In the genomic region with DNA sequence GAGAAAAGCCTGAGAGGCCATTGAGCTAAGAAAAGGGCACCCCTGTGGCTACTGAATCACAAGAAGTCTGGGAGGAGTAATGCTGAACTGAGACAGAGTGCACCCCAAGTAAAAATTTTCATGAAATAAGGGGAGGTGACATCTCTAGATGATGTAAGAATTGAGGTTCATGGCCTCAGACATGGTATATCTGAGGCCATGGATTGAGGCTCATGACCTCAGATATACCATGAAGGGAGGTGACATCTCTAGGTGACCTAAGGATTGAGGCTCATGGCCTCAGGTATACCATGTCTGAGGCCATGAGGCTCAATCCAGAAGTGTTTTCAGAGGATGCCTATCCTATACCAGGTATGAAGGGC, we compare ENCODE assay signal across 15 cellular contexts.
"Had no signal": no experiment of that assay in that cellular context is flagged by ENCODE, and none has a peak within 500 bp of the region (broad histone marks: within the 10 kb centered on the region; RNA-seq: fewer than 3 reads in every experiment).

No MANE protein-coding gene starts in this region.

- H3K4me3 Mint-ChIP-seq: naive thymus-derived CD8-positive, alpha-beta T cell had no signal

- ATAC-seq: gastrocnemius medialis, heart right ventricle, left lobe of liver, upper lobe of right lung had no signal

- H3K27ac Mint-ChIP-seq: naive thymus-derived CD8-positive, alpha-beta T cell had no signal

- H3K27me3 Mint-ChIP-seq: naive thymus-derived CD8-positive, alpha-beta T cell had no signal

- DNase-seq: effector memory CD4-positive, alpha-beta T cell; gastrocnemius medialis; heart right ventricle; hypothalamus; islet precursor cell; mammary epithelial cell; naive thymus-derived CD8-positive, alpha-beta T cell; posterior cingulate gyrus; sigmoid colon; stimulated activated CD4-positive, alpha-beta T cell treated with anti-CD3 and anti-CD28 coated beads, Interleukin-2, amount 100 ng/mL, for 24 hours; stimulated activated CD4-positive, alpha-beta T cell treated with anti-CD3 and anti-CD28 coated beads, Interleukin-4, amount 100 ng/mL, for 4 hours; stimulated activated naive CD4-positive, alpha-beta T cell treated with Interleukin-2 at 50 U/mL for 16 hours; tibial artery; upper lobe of right lung had no signal
